Comparison of ENCODE assay signal across 20 cellular contexts in genomic region chrX:118508690-118509089, GRCh38. TPM values are rescaled to one million over a fixed set of nuclear protein-coding genes. Genes with fewer than 3 reads are reported as not detected.
A peak's percentile ranks its signal among the peaks of the same experiment; 100 is the strongest.
DNase-seq lines count a peak whose midpoint lies in the region; ATAC-seq and TF ChIP-seq lines count a peak whose summit lies in the region.
"Had no signal": no experiment of that assay in that cellular context is flagged by ENCODE, and none has a peak within 500 bp of the region (broad histone marks: within the 10 kb centered on the region; RNA-seq: fewer than 3 reads in every experiment).

No MANE protein-coding gene starts in this region.

- no peaks in the 10 kb centered on the region for H3K36me3 ChIP-seq in right atrium auricular region
- H3K36me3 ChIP-seq in fibroblast of lung (ENCODE audit: control insufficient read depth, insufficient read depth, low read length): no peaks in the 10 kb centered on the region
- H3K36me3 ChIP-seq: Peyer's patch, upper lobe of left lung had no signal

- no peak overlapping the region for H3K9ac ChIP-seq in fibroblast of lung (ENCODE audit: insufficient read depth, low read length)
- H3K9ac ChIP-seq: GM23248 had no signal

- H3K9me3 Mint-ChIP-seq in nephron: peaks cover 24% of the 10 kb centered on the region
- H3K9me3 Mint-ChIP-seq: memory B cell had no signal

- no peak overlapping the region for H2AFZ ChIP-seq in fibroblast of lung (ENCODE audit: low read length)
- H2AFZ ChIP-seq: GM23248 had no signal

- peak overlapping the region; percentile 15 to 47 (median 34) for H3K4me3 Mint-ChIP-seq in nephron
- H3K4me3 Mint-ChIP-seq: memory B cell had no signal

- no peak overlapping the region for H3K4me3 ChIP-seq in right atrium auricular region
- no peak overlapping the region for H3K4me3 ChIP-seq in fibroblast of lung (replicated peaks in 1 of 4; ENCODE audit: control extremely low read depth in 1 of 4, insufficient read depth in 1 of 4, low read depth in 3 of 4, low read length in 4 of 4)
- H3K4me3 ChIP-seq: A549, GM23248, Peyer's patch, upper lobe of left lung had no signal

- H4K20me1 ChIP-seq in fibroblast of lung (ENCODE audit: control insufficient read depth, extremely low read depth, insufficient read depth, low read length): no peaks in the 10 kb centered on the region

- peaks cover 22% of the 10 kb centered on the region for H3K79me2 ChIP-seq in fibroblast of lung (ENCODE audit: control insufficient read depth, insufficient read depth, low read length)

- peak overlapping the region; percentile 76 to 94 (median 91) for H3K27ac Mint-ChIP-seq in nephron

- peaks cover 4% of the 10 kb centered on the region for H3K36me3 Mint-ChIP-seq in nephron (ENCODE audit: low read depth)

- no peaks in the 10 kb centered on the region for H3K27me3 ChIP-seq in right atrium auricular region
- no peaks in the 10 kb centered on the region for H3K27me3 ChIP-seq in fibroblast of lung (ENCODE audit: control insufficient read depth, insufficient read depth, low read length)
- H3K27me3 ChIP-seq: Peyer's patch, upper lobe of left lung had no signal

- intact Hi-C loops in Right ventricle myocardium inferior (cut with DNase I): no loop called here

- DNase-seq in Right ventricle myocardium inferior (ENCODE audit: missing footprints) (no peak), right atrium auricular region (ENCODE audit: low spot score) (no peak), fibroblast of lung (ENCODE audit: low read depth in 2 of 2) (no peak), EL (no peak), AG08395 (ENCODE audit: low spot score) (no peak)
- DNase-seq: activated CD4-positive, alpha-beta T cell treated with anti-CD3 and anti-CD28 coated beads, Interleukin-2, amount 50 U/mL, for 4 hours; activated T-cell treated with anti-CD3 and anti-CD28 coated beads, Interleukin-2, amount 50 U/mL, for 48 hours; cerebellar nuclear complex; GM23248; NCI-H1092; NCI-H774; Peyer's patch; stimulated activated CD4-positive, alpha-beta T cell treated with anti-CD3 and anti-CD28 coated beads, Interleukin-2, amount 100 ng/mL, for 24 hours; upper lobe of left lung had no signal

- H3K4me1 ChIP-seq in right atrium auricular region: no peaks in the 10 kb centered on the region
- H3K4me1 ChIP-seq in fibroblast of lung (ENCODE audit: control insufficient read depth, extremely low read depth, insufficient read depth, low read length): peaks cover 2% of the 10 kb centered on the region
- H3K4me1 ChIP-seq: A549, Peyer's patch had no signal

- H3K4me2 ChIP-seq in fibroblast of lung (ENCODE audit: extremely low read depth, insufficient read depth, low read length): no peak overlapping the region
- H3K4me2 ChIP-seq: A549 had no signal

- H3K9me3 ChIP-seq in right atrium auricular region (no peaks in the 10 kb centered on the region), fibroblast of lung (ENCODE audit: control insufficient read depth, insufficient read depth, low read depth, low read length) (no peaks in the 10 kb centered on the region)
- H3K9me3 ChIP-seq: A549, Peyer's patch, upper lobe of left lung had no signal

- TF ChIP-seq CTCF in right atrium auricular region (IDR thresholded peaks at IDR 0.05) (no peak), fibroblast of lung (conservative IDR thresholded peaks at IDR 0.05 in 1 of 2, IDR thresholded peaks at IDR 0.05 in 1 of 2; ENCODE audit: low read depth in 1 of 2, low read length in 2 of 2) (peak; percentile 4 to 21), nephron (IDR thresholded peaks at IDR 0.05; ENCODE audit: unreplicated experiment in 3 of 3) (no peak)

- peak overlapping the region in 1 of 2 donors; percentile 10 for H3K27ac ChIP-seq in right atrium auricular region
- H3K27ac ChIP-seq in fibroblast of lung (ENCODE audit: insufficient read depth, low read length): no peak overlapping the region
- H3K27ac ChIP-seq: A549, GM23248, Peyer's patch, upper lobe of left lung had no signal

- ATAC-seq in Right ventricle myocardium inferior (peak; percentile 52), GM21360 (IDR thresholded peaks at IDR 0.05; ENCODE audit: unreplicated experiment) (no peak), GM21786 (IDR thresholded peaks at IDR 0.05; ENCODE audit: unreplicated experiment) (no peak)
- ATAC-seq: A549, SK-N-SH treated with all-trans-retinoic acid at 6 μM for 48 hours had no signal

- peaks cover 30% of the 10 kb centered on the region for H3K4me1 Mint-ChIP-seq in nephron

- no peaks in the 10 kb centered on the region for H3K27me3 Mint-ChIP-seq in nephron (ENCODE audit: low read depth)
- H3K27me3 Mint-ChIP-seq: memory B cell had no signal

RNA-seq across cellular contexts. Expression of gene DOCK11, which starts 13.1 kb away (rescaled TPM):
- total RNA-seq in Right ventricle myocardium inferior (6.9 TPM), right atrium auricular region (1 to 10 TPM; 5.2 to 7.9 TPM), fibroblast of lung (30.8 and 40.1 TPM in 2 replicates)
- polyA plus RNA-seq in fibroblast of lung: 31.3 and 85.3 TPM in 2 replicates
- 20.8 and 63.1 TPM in 2 replicates for polyA plus RNA-seq in fibroblast of lung (2012)
- polyA minus RNA-seq in fibroblast of lung (ENCODE audit: low replicate concordance): 3.0 and 8.5 TPM in 2 replicates

Comparison
In these comparisons a context has a peak if more than half of its experiments do, and no peak if none do; other contexts are left out.
1. CTCF ChIP-seq: peak in fibroblast of lung (2 of 2); none in right atrium auricular region (0 of 2) and nephron (0 of 3).